11 cellular contexts compared by ENCODE assay signal in the genomic region with DNA sequence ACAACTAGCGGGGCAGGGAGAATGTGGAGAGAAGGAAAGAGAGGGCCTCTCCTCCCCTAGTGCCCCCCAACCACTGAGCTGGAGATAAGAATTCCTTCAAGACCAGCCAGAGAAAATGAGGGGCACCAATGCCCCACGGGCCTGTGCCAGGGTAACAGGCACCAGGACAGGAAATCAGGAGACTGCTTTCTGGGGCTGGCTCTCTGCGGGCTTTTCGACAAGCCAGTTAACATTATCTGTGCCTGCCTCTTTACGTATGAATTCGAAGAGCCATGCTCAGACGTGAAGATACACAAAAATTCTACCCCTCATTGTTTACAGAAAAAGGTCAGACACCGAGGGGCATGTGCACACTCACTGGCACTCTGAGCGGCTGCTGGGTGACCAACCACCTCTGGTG. TPM values are rescaled to one million over a fixed set of nuclear protein-coding genes. Genes with fewer than 3 reads are reported as not detected.
DNase-seq lines count a peak whose midpoint lies in the region; ATAC-seq and TF ChIP-seq lines count a peak whose summit lies in the region.
"Had no signal": no experiment of that assay in that cellular context is flagged by ENCODE, and none has a peak within 500 bp of the region (broad histone marks: within the 10 kb centered on the region; RNA-seq: fewer than 3 reads in every experiment).

No MANE protein-coding gene starts in this region.

- H3K23ac ChIP-seq in trophoblast cell (ENCODE audit: low read length): no peak overlapping the region

- no peak overlapping the region for H4K12ac ChIP-seq in trophoblast cell (ENCODE audit: low read depth, low read length)

- DNase-seq in CD4-positive, alpha-beta memory T cell: peak in 1 of 5 donors; percentile 62
- DNase-seq in SJSA1 (ENCODE audit: low read depth in 1 of 2, low spot score in 2 of 2): no peak
- no peak for DNase-seq in endothelial cell (ENCODE audit: low spot score)
- DNase-seq in trophoblast cell: no peak
- no peak for DNase-seq in NCI-H1417 (lab: John Stamatoyannopoulos, UW)
- DNase-seq in glutamatergic neuron: no peak
- DNase-seq: activated CD4-positive, alpha-beta T cell treated with anti-CD3 and anti-CD28 coated beads for 4 hours; GOT3; NCI-H1105 treated with DMSO at 0.1 percent for 48 hours had no signal

- H2AK5ac ChIP-seq in trophoblast cell (ENCODE audit: low read length): no peak overlapping the region

- H2BK12ac ChIP-seq in trophoblast cell (ENCODE audit: low read length): no peak overlapping the region

- H3K9me3 Mint-ChIP-seq in CD4-positive, alpha-beta memory T cell: peaks cover 0 to 2% (median 0%) of the 10 kb centered on the region in 8 donors
- H3K9me3 Mint-ChIP-seq in endothelial cell (ENCODE audit: unreplicated experiment) (no peaks in the 10 kb centered on the region), glutamatergic neuron (ENCODE audit: unreplicated experiment) (peaks cover 10% of the 10 kb centered on the region)

- no peaks in the 10 kb centered on the region for H3K9me3 ChIP-seq in CD4-positive, alpha-beta memory T cell (ENCODE audit: control insufficient read depth in 1 of 2, low read length in 2 of 2)
- H3K9me3 ChIP-seq in SJSA1 (replicated peaks): no peaks in the 10 kb centered on the region
- H3K9me3 ChIP-seq in trophoblast cell (ENCODE audit: insufficient read depth, low read depth, low read length): no peaks in the 10 kb centered on the region

- no peak overlapping the region for H2BK5ac ChIP-seq in trophoblast cell (ENCODE audit: low read depth, low read length, poor library complexity)

- WGBS in trophoblast cell (ENCODE audit: extremely low coverage, insufficient coverage, insufficient read length): no CpG with 5 or more reads among the region's 9 CpGs

- H3K27ac Mint-ChIP-seq in CD4-positive, alpha-beta memory T cell: peak overlapping the region; percentile 94 to 99 (median 98)
- H3K27ac Mint-ChIP-seq in endothelial cell (ENCODE audit: unreplicated experiment) (peak overlapping the region; percentile 83), glutamatergic neuron (ENCODE audit: unreplicated experiment) (no peak overlapping the region)

- no peaks in the 10 kb centered on the region for H3K27me3 Mint-ChIP-seq in CD4-positive, alpha-beta memory T cell
- H3K27me3 Mint-ChIP-seq in endothelial cell (ENCODE audit: unreplicated experiment) (peaks cover 28% of the 10 kb centered on the region), glutamatergic neuron (ENCODE audit: unreplicated experiment) (peaks cover 13% of the 10 kb centered on the region)

- peaks cover 50 to 86% of the 10 kb centered on the region in 2 donors for H3K36me3 Mint-ChIP-seq in CD4-positive, alpha-beta memory T cell
- peaks cover 59% of the 10 kb centered on the region for H3K36me3 Mint-ChIP-seq in endothelial cell (ENCODE audit: low read depth, unreplicated experiment)
- peaks cover 2% of the 10 kb centered on the region for H3K36me3 Mint-ChIP-seq in glutamatergic neuron (ENCODE audit: unreplicated experiment)

- H3K27me3 ChIP-seq in CD4-positive, alpha-beta memory T cell (ENCODE audit: insufficient read depth, low read length): no peaks in the 10 kb centered on the region
- H3K27me3 ChIP-seq in SJSA1 (replicated peaks) (no peaks in the 10 kb centered on the region), trophoblast cell (ENCODE audit: insufficient read depth, low read length) (no peaks in the 10 kb centered on the region)

- H3K79me1 ChIP-seq in trophoblast cell (ENCODE audit: low read length): peaks cover 46% of the 10 kb centered on the region

- peak overlapping the region; percentile 84 for H3K27ac ChIP-seq in CD4-positive, alpha-beta memory T cell (ENCODE audit: low read depth, low read length)
- peak overlapping the region; percentile 66 for H3K27ac ChIP-seq in SJSA1
- peak overlapping the region; percentile 97 for H3K27ac ChIP-seq in trophoblast cell (ENCODE audit: low read depth, low read length)

- H3K4ac ChIP-seq in trophoblast cell (ENCODE audit: low read depth, low read length): peak overlapping the region; percentile 30

- CTCF ChIA-PET in CD4-positive, alpha-beta memory T cell (lab: Charles Lee; ENCODE audit: partially characterized antibody): interaction anchor here (1.0 to 5.6 kb wide), 8 partner anchors 33 to 69 kb away, joined by 3 to 54 read pairs (median 6); no protein-coding TSS in a partner anchor

- POLR2A ChIA-PET in CD4-positive, alpha-beta memory T cell (lab: Charles Lee; ENCODE audit: partially characterized antibody): interaction anchor here (1.1 to 59.9 kb wide), 8 partner anchors 12 to 146 kb away, joined by 3 to 2535 read pairs (median 28); partner anchors contain the start of genes MYH9 and TXN2

- no peak for ATAC-seq in HG03139 (IDR thresholded peaks at IDR 0.05; ENCODE audit: unreplicated experiment)
- no peak for ATAC-seq in GM21367 (IDR thresholded peaks at IDR 0.05; ENCODE audit: unreplicated experiment)

- no peak overlapping the region for H2BK120ac ChIP-seq in trophoblast cell (ENCODE audit: insufficient read depth, low read length, poor library complexity)

- H3K4me2 ChIP-seq in trophoblast cell (ENCODE audit: low read length): no peak overlapping the region

- H3K4me3 ChIP-seq in CD4-positive, alpha-beta memory T cell (ENCODE audit: low read length in 2 of 2): peak overlapping the region in 1 of 2 donors; percentile 7
- no peak overlapping the region for H3K4me3 ChIP-seq in SJSA1
- no peak overlapping the region for H3K4me3 ChIP-seq in trophoblast cell (ENCODE audit: low read depth, low read length)

- H3K9ac ChIP-seq in trophoblast cell (ENCODE audit: low read length): no peak overlapping the region

- peak overlapping the region; percentile 16 for H3K18ac ChIP-seq in trophoblast cell (ENCODE audit: low read length)

- H4K91ac ChIP-seq in trophoblast cell (ENCODE audit: low read depth, low read length): peak overlapping the region; percentile 8

- peaks cover 28% of the 10 kb centered on the region for H3K79me2 ChIP-seq in trophoblast cell (ENCODE audit: control insufficient read depth, insufficient read depth, low read length, poor library complexity)

- intact Hi-C loops in CD4-positive, alpha-beta memory T cell (cut with micrococcal nuclease): loop anchor here (1.0 to 2.0 kb wide), 3 partner anchors 13 to 50 kb away; no protein-coding TSS in a partner anchor

- peaks cover 80 to 98% (median 89%) of the 10 kb centered on the region in 4 donors for H3K4me1 Mint-ChIP-seq in CD4-positive, alpha-beta memory T cell
- H3K4me1 Mint-ChIP-seq in endothelial cell (ENCODE audit: unreplicated experiment) (peaks cover 65% of the 10 kb centered on the region), glutamatergic neuron (ENCODE audit: low read depth, unreplicated experiment) (peaks cover 16% of the 10 kb centered on the region)

- no peak overlapping the region for H2AFZ ChIP-seq in trophoblast cell (ENCODE audit: insufficient read depth, low read length, poor library complexity)

- peaks cover 100% of the 10 kb centered on the region for H3K4me1 ChIP-seq in CD4-positive, alpha-beta memory T cell (ENCODE audit: insufficient read depth, low read length)
- peaks cover 98% of the 10 kb centered on the region for H3K4me1 ChIP-seq in SJSA1 (replicated peaks)
- peaks cover 63 to 69% of the 10 kb centered on the region in 2 experiments for H3K4me1 ChIP-seq in trophoblast cell (ENCODE audit: control insufficient read depth in 1 of 2, insufficient read depth in 2 of 2, low read length in 2 of 2)

- TF ChIP-seq CTCF in endothelial cell (IDR thresholded peaks at IDR 0.05; ENCODE audit: unreplicated experiment) (no peak), glutamatergic neuron (IDR thresholded peaks at IDR 0.05; ENCODE audit: partially characterized antibody, unreplicated experiment) (no peak)

- peaks cover 52% of the 10 kb centered on the region for H3K36me3 ChIP-seq in CD4-positive, alpha-beta memory T cell (ENCODE audit: insufficient read depth, low read length)
- peaks cover 93% of the 10 kb centered on the region for H3K36me3 ChIP-seq in SJSA1
- H3K36me3 ChIP-seq in trophoblast cell (ENCODE audit: control insufficient read depth in 1 of 2, insufficient read depth in 2 of 2, low read length in 2 of 2): peaks cover 48 to 54% of the 10 kb centered on the region in 2 experiments

- peak overlapping the region; percentile 38 for H3K14ac ChIP-seq in trophoblast cell (ENCODE audit: low read length)

- H4K8ac ChIP-seq in trophoblast cell (ENCODE audit: low read depth, low read length): no peak overlapping the region

- peak overlapping the region in 7 of 8 donors; percentile 83 to 94 (median 87) for H3K4me3 Mint-ChIP-seq in CD4-positive, alpha-beta memory T cell
- peak overlapping the region; percentile 42 for H3K4me3 Mint-ChIP-seq in endothelial cell (ENCODE audit: unreplicated experiment)
- H3K4me3 Mint-ChIP-seq in glutamatergic neuron (ENCODE audit: unreplicated experiment): no peak overlapping the region

RNA-seq across cellular contexts. Expression of gene MYH9, which starts 52.1 kb away (rescaled TPM):
- total RNA-seq in CD4-positive, alpha-beta memory T cell: 100 to 1,000 TPM; 717 to 734 TPM
- polyA plus RNA-seq in CD4-positive, alpha-beta memory T cell: 100 to 1,000 TPM in 1 of 2 donors, 10 to 100 TPM in 1; 17.3 to 476 TPM
- total RNA-seq in SJSA1 (2014; rRNA removed; shearing (Covaris generic)): 510 and 668 TPM in 2 replicates
- total RNA-seq in endothelial cell (ENCODE audit: unreplicated experiment): 931 TPM
- 280 and 288 TPM in 2 replicates for polyA plus RNA-seq in trophoblast cell (2013)
- 122 TPM for total RNA-seq in glutamatergic neuron (ENCODE audit: unreplicated experiment)
